9 cellular contexts compared by ENCODE assay signal in the genomic region with DNA sequence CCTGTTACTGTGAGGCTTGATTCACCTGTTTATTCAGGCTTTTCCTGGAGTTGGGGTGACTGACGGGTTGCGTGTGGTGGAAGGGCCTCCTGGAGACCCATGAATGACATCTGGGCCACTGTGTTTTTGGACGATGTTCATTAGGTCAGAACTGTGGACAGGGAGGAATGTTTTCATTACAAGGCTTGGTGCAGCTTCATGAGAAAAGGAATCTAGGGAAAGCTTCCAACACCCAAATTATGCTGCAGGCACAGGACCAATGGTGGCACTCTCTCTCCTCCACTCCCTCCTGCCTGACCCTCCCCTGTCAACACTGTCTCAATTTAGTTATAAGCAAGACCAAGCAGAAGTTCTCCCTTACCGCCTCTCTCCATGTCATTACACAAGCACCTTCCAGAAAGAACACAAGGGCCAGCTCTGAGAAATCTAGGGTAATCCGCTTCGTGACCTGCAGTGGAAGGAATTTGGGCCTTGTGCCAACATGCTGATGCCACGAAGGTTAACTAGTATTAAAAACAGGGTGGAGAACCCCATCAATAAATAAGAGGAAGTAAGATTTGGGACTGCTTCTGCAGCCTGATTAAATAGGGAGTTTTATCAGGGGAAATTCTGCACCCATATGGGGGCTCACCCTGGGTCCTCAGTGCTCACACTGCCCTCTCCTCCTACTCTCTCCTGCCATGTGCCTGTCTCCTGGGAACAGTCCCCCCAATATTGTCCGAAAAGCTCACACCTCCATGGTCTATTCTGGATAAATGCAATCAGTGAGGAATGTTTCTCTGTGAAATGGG.
A peak's percentile ranks its signal among the peaks of the same experiment; 100 is the strongest.
DNase-seq lines count a peak whose midpoint lies in the region; ATAC-seq and TF ChIP-seq lines count a peak whose summit lies in the region.
"Had no signal": no experiment of that assay in that cellular context is flagged by ENCODE, and none has a peak within 500 bp of the region (broad histone marks: within the 10 kb centered on the region; RNA-seq: fewer than 3 reads in every experiment).

No MANE protein-coding gene starts in this region.

- no peaks in the 10 kb centered on the region for H3K9me3 ChIP-seq in parathyroid adenoma (ENCODE audit: control insufficient read depth, low read length)

- peak overlapping the region; percentile 20 for H2AFZ ChIP-seq in parathyroid adenoma

- no peaks in the 10 kb centered on the region for H3K79me2 ChIP-seq in parathyroid adenoma

- no peak overlapping the region for H3K4me3 ChIP-seq in parathyroid adenoma (ENCODE audit: low read depth, low read length)

- H3K4me1 ChIP-seq in parathyroid adenoma: no peaks in the 10 kb centered on the region

- H3K27ac ChIP-seq in parathyroid adenoma: no peak overlapping the region

- ATAC-seq in HG02870 (IDR thresholded peaks at IDR 0.05; ENCODE audit: unreplicated experiment) (no peak), HG03097 (IDR thresholded peaks at IDR 0.05; ENCODE audit: low FRiP score, unreplicated experiment) (no peak)
- ATAC-seq: natural killer cell had no signal

- H3K9ac ChIP-seq in parathyroid adenoma: no peak overlapping the region

- no peak for TF ChIP-seq CTCF in parathyroid adenoma (IDR thresholded peaks at IDR 0.05)

- no peak overlapping the region for H3K4me2 ChIP-seq in parathyroid adenoma (ENCODE audit: low read length)

- DNase-seq in EL (peak; percentile 59), T1000 (lab: John Stamatoyannopoulos, UW) (peak; percentile 53), fibroblast of peridontal ligament (ENCODE audit: extremely low read depth) (peak; percentile 50), SIG-M5 (lab: John Stamatoyannopoulos, UW) (no peak), NCI-H2171 (lab: John Stamatoyannopoulos, UW) (no peak)
- DNase-seq: natural killer cell had no signal

- no peaks in the 10 kb centered on the region for H3K27me3 ChIP-seq in parathyroid adenoma (ENCODE audit: control insufficient read depth, insufficient read depth, low read length)

- no peaks in the 10 kb centered on the region for H3K36me3 ChIP-seq in parathyroid adenoma (ENCODE audit: control insufficient read depth, insufficient read depth, low read length)

Comparison
In these comparisons a context has a peak if more than half of its experiments do, and no peak if none do; other contexts are left out.
1. DNase-seq: peak in EL (single experiment), T1000 (single experiment) and fibroblast of peridontal ligament (single experiment); none in SIG-M5 (single experiment) and NCI-H2171 (single experiment).